In genomic region chr7:123865517-123866117, GRCh38 we compare ENCODE assay signal across 9 cellular contexts. TPM values are rescaled to one million over a fixed set of nuclear protein-coding genes. Genes with fewer than 3 reads are reported as not detected.
DNase-seq lines count a peak whose midpoint lies in the region; ATAC-seq and TF ChIP-seq lines count a peak whose summit lies in the region.
"Had no signal": no experiment of that assay in that cellular context is flagged by ENCODE, and none has a peak within 500 bp of the region (broad histone marks: within the 10 kb centered on the region; RNA-seq: fewer than 3 reads in every experiment).

No MANE protein-coding gene starts in this region.

- H3K4me1 ChIP-seq in Caco-2 (0 out of 2 replicates have a peak, but pooled peaks cover 3% of the 10 kb centered on the region), neutrophil (ENCODE audit: control insufficient read depth in 1 of 2, insufficient read depth in 1 of 2, low read depth in 1 of 2, low read length in 1 of 2) (no peaks in the 10 kb centered on the region)

- CTCF ChIA-PET in Caco-2 (lab: Charles Lee) = interaction anchor here (1.4 to 2.1 kb wide), 3 partner anchors 68 to 183 kb away, joined by 3 to 7 read pairs (median 5); no protein-coding TSS in a partner anchor
- CTCF ChIA-PET in activated CD8-positive, alpha-beta T cell treated with anti-CD3 and anti-CD28 coated beads for 36 hours (lab: Charles Lee) = interaction anchor here (0.6 to 4.1 kb wide), 42 partner anchors 9 to 371 kb away, joined by 3 to 118 read pairs (median 4); partner anchors contain the start of gene WASL

- H3K27ac Mint-ChIP-seq in Caco-2 (ENCODE audit: unreplicated experiment) = no peak overlapping the region
- no peak overlapping the region for H3K27ac Mint-ChIP-seq in activated CD8-positive, alpha-beta T cell treated with anti-CD3 and anti-CD28 coated beads for 36 hours
- H3K27ac Mint-ChIP-seq: activated naive CD4-positive, alpha-beta T cell treated with anti-CD3 and anti-CD28 coated beads, Interleukin-2, amount 50 U/mL, for 24 hours had no signal

- ATAC-seq in GM19023 (IDR thresholded peaks at IDR 0.05; ENCODE audit: unreplicated experiment) = peak; percentile 84
- peak; percentile 95 for ATAC-seq in HG03097 (IDR thresholded peaks at IDR 0.05; ENCODE audit: low FRiP score, unreplicated experiment)
- ATAC-seq in activated CD8-positive, alpha-beta T cell treated with anti-CD3 and anti-CD28 coated beads for 36 hours = peak; percentile 96

- no peak overlapping the region for H3K4me3 Mint-ChIP-seq in Caco-2 (ENCODE audit: unreplicated experiment)
- H3K4me3 Mint-ChIP-seq in activated CD8-positive, alpha-beta T cell treated with anti-CD3 and anti-CD28 coated beads for 36 hours = no peak overlapping the region
- H3K4me3 Mint-ChIP-seq: activated naive CD4-positive, alpha-beta T cell treated with anti-CD3 and anti-CD28 coated beads, Interleukin-2, amount 50 U/mL, for 24 hours had no signal

- TF ChIP-seq CTCF in Caco-2 (IDR thresholded peaks at IDR 0.05; ENCODE audit: insufficient read depth in 1 of 2, low read depth in 1 of 2, low read length in 1 of 2, severe bottlenecking in 1 of 2, unreplicated experiment in 1 of 2) = peak; percentile 53 to 74
- peak; percentile 76 for TF ChIP-seq CTCF in activated CD8-positive, alpha-beta T cell treated with anti-CD3 and anti-CD28 coated beads for 36 hours (IDR thresholded peaks at IDR 0.05)
- TF ChIP-seq CTCF in fibroblast of pulmonary artery (IDR thresholded peaks at IDR 0.05; ENCODE audit: low read length, missing control alignments) = peak; percentile 66
- TF ChIP-seq CTCF in neutrophil (IDR thresholded peaks at IDR 0.05) = peak; percentile 17

- H3K27me3 Mint-ChIP-seq in Caco-2 (ENCODE audit: insufficient read depth, unreplicated experiment) = no peaks in the 10 kb centered on the region
- peaks cover 13% of the 10 kb centered on the region for H3K27me3 Mint-ChIP-seq in activated CD8-positive, alpha-beta T cell treated with anti-CD3 and anti-CD28 coated beads for 36 hours
- H3K27me3 Mint-ChIP-seq: activated naive CD4-positive, alpha-beta T cell treated with anti-CD3 and anti-CD28 coated beads, Interleukin-2, amount 50 U/mL, for 24 hours had no signal

- H3K36me3 ChIP-seq in Caco-2 (ENCODE audit: control insufficient read depth, insufficient read depth, low read length) (no peaks in the 10 kb centered on the region), neutrophil (no peaks in the 10 kb centered on the region)

- H3K36me3 Mint-ChIP-seq in Caco-2 (ENCODE audit: insufficient read depth, unreplicated experiment) = no peaks in the 10 kb centered on the region
- H3K36me3 Mint-ChIP-seq in activated CD8-positive, alpha-beta T cell treated with anti-CD3 and anti-CD28 coated beads for 36 hours (ENCODE audit: low read depth) = no peaks in the 10 kb centered on the region
- H3K36me3 Mint-ChIP-seq: activated naive CD4-positive, alpha-beta T cell treated with anti-CD3 and anti-CD28 coated beads, Interleukin-2, amount 50 U/mL, for 24 hours had no signal

- DNase-seq in Caco-2 (peak; percentile 57 to 72), NCI-H226 (peak; percentile 32), fibroblast of pulmonary artery (ENCODE audit: low read depth) (peak; percentile 85), cortex of kidney (lab: John Stamatoyannopoulos, UW) (no peak)
- peak; percentile 65 for DNase-seq in activated CD8-positive, alpha-beta T cell treated with anti-CD3 and anti-CD28 coated beads for 36 hours

- H3K4me1 Mint-ChIP-seq in Caco-2 (ENCODE audit: low read depth, unreplicated experiment) = peaks cover 8% of the 10 kb centered on the region
- no peaks in the 10 kb centered on the region for H3K4me1 Mint-ChIP-seq in activated CD8-positive, alpha-beta T cell treated with anti-CD3 and anti-CD28 coated beads for 36 hours (ENCODE audit: low read depth)
- H3K4me1 Mint-ChIP-seq: activated naive CD4-positive, alpha-beta T cell treated with anti-CD3 and anti-CD28 coated beads, Interleukin-2, amount 50 U/mL, for 24 hours had no signal

- no peak overlapping the region for H3K4me3 ChIP-seq in Caco-2 (ENCODE audit: low read depth, low read length)
- no peak overlapping the region for H3K4me3 ChIP-seq in fibroblast of pulmonary artery (replicated peaks; ENCODE audit: low read depth, low read length)
- H3K4me3 ChIP-seq in neutrophil (ENCODE audit: low read depth in 1 of 2, low read length in 1 of 2) = no peak overlapping the region

- H3K27ac ChIP-seq in neutrophil = no peak overlapping the region

- H3K9me3 ChIP-seq in Caco-2 (no peaks in the 10 kb centered on the region), neutrophil (no peaks in the 10 kb centered on the region)

- H3K9me3 Mint-ChIP-seq in Caco-2 (ENCODE audit: unreplicated experiment) = no peaks in the 10 kb centered on the region
- H3K9me3 Mint-ChIP-seq in activated CD8-positive, alpha-beta T cell treated with anti-CD3 and anti-CD28 coated beads for 36 hours = peaks cover 2% of the 10 kb centered on the region
- H3K9me3 Mint-ChIP-seq: activated naive CD4-positive, alpha-beta T cell treated with anti-CD3 and anti-CD28 coated beads, Interleukin-2, amount 50 U/mL, for 24 hours had no signal

- H3K27me3 ChIP-seq in Caco-2 (replicated peaks; ENCODE audit: control insufficient read depth, insufficient read depth, low read length) (no peaks in the 10 kb centered on the region), neutrophil (no peaks in the 10 kb centered on the region)

- no TSS peak for BruUV-seq in Caco-2 (replicated peaks; lab: Mats Ljungman, UMichigan)

- intact Hi-C loops in Caco-2 (cut with micrococcal nuclease; ENCODE audit: unreplicated experiment) = loop anchor here (1.0 kb wide), 5 partner anchors 67 to 284 kb away; no protein-coding TSS in a partner anchor
- intact Hi-C loops in activated CD8-positive, alpha-beta T cell treated with anti-CD3 and anti-CD28 coated beads for 36 hours (cut with micrococcal nuclease) = loop anchor here (1.0 to 5.0 kb wide), 2 partner anchors 67 to 183 kb away; no protein-coding TSS in a partner anchor

- POLR2A ChIA-PET in Caco-2 (lab: Charles Lee) = no interaction called here
- POLR2A ChIA-PET in activated CD8-positive, alpha-beta T cell treated with anti-CD3 and anti-CD28 coated beads for 36 hours (lab: Charles Lee) = no interaction called here

RNA-seq across cellular contexts. Expression of gene HYAL4, which starts 20.6 kb away (rescaled TPM):
- total RNA-seq in Caco-2 (2022) = 0.14 and 0.68 TPM in 2 replicates
- not detected for total RNA-seq in activated CD8-positive, alpha-beta T cell treated with anti-CD3 and anti-CD28 coated beads for 36 hours

RNA-seq across cellular contexts. Expression of gene SPAM1, which starts 59.4 kb away (rescaled TPM):
- total RNA-seq in Caco-2 (2022) = not detected in 2 replicates
- not detected for total RNA-seq in activated CD8-positive, alpha-beta T cell treated with anti-CD3 and anti-CD28 coated beads for 36 hours

Comparison
In these comparisons a context has a peak if more than half of its experiments do, and no peak if none do; other contexts are left out.
1. CTCF ChIP-seq: peak in every context shown above with its lines; median percentile 76 in activated CD8-positive, alpha-beta T cell treated with anti-CD3 and anti-CD28 coated beads for 36 hours; 66 in fibroblast of pulmonary artery; 64 in Caco-2; 17 in neutrophil.